ENCODE assay signal across 8 cellular contexts in genomic region chr3:185733980-185734724, GRCh38.
DNase-seq lines count a peak whose midpoint lies in the region; ATAC-seq, FAIRE-seq and TF ChIP-seq lines count a peak whose summit lies in the region.

No MANE protein-coding gene starts in this region.

- H3K27ac ChIP-seq in VCaP = no peak overlapping the region
- no peak overlapping the region for H3K27ac ChIP-seq in left ventricle myocardium inferior (replicated peaks)
- H3K27ac ChIP-seq in small intestine (ENCODE audit: low read depth in 1 of 2, low read length in 1 of 2) = no peak overlapping the region

- TF ChIP-seq CTCF in GM12872 (IDR thresholded peaks at IDR 0.05; ENCODE audit: insufficient read depth, low read depth, low read length) (peak; percentile 52), VCaP (conservative IDR thresholded peaks at IDR 0.05) (peak; percentile 80), left ventricle myocardium inferior (IDR thresholded peaks at IDR 0.05; ENCODE audit: borderline replicate concordance) (peak; percentile 60)

- H3K9me3 ChIP-seq in left ventricle myocardium inferior (replicated peaks) = no peaks in the 10 kb centered on the region
- H3K9me3 ChIP-seq in small intestine (ENCODE audit: control insufficient read depth, low read depth) = no peaks in the 10 kb centered on the region

- DNase-seq in AG08396 (ENCODE audit: low spot score) (peak; percentile 59), NCI-H2107 treated with DMSO at 0.1 percent for 48 hours (lab: John Stamatoyannopoulos, UW; ENCODE audit: unreplicated experiment) (peak; percentile 96), left ventricle myocardium inferior (no peak), small intestine (peak; percentile 85)

- intact Hi-C loops in left ventricle myocardium inferior (cut with micrococcal nuclease) = no loop called here

- no peak overlapping the region for H3K4me3 ChIP-seq in left ventricle myocardium inferior
- H3K4me3 ChIP-seq in small intestine (ENCODE audit: low read depth in 1 of 2, low read length in 2 of 2) = no peak overlapping the region

- H3K27me3 ChIP-seq in left ventricle myocardium inferior (ENCODE audit: low read depth) = no peaks in the 10 kb centered on the region
- H3K27me3 ChIP-seq in small intestine (ENCODE audit: control insufficient read depth in 2 of 2, insufficient read depth in 2 of 2, low read length in 2 of 2) = no peaks in the 10 kb centered on the region

- H3K4me1 ChIP-seq in left ventricle myocardium inferior = no peaks in the 10 kb centered on the region
- no peaks in the 10 kb centered on the region for H3K4me1 ChIP-seq in small intestine (ENCODE audit: control insufficient read depth in 2 of 2, insufficient read depth in 1 of 2, low read depth in 1 of 2, low read length in 1 of 2)

- H3K36me3 ChIP-seq in left ventricle myocardium inferior (no peaks in the 10 kb centered on the region), small intestine (ENCODE audit: control insufficient read depth in 2 of 2, insufficient read depth in 2 of 2, low read length in 2 of 2) (no peaks in the 10 kb centered on the region)

- no peak for FAIRE-seq in small intestine (lab: Jason Lieb, UNC)

- ATAC-seq in HG03095 (IDR thresholded peaks at IDR 0.05; ENCODE audit: unreplicated experiment) = no peak
- no peak for ATAC-seq in GM19035 (IDR thresholded peaks at IDR 0.05; ENCODE audit: unreplicated experiment)

- 55 to 65% (median 57%) methylated on average over 10 of the region's 10 CpGs for WGBS in small intestine, 3 donors
